12 cellular contexts compared by ENCODE assay signal in genomic region chr4:168558587-168558986, GRCh38.
DNase-seq lines count a peak whose midpoint lies in the region; ATAC-seq, FAIRE-seq and TF ChIP-seq lines count a peak whose summit lies in the region.
"Had no signal": no experiment of that assay in that cellular context is flagged by ENCODE, and none has a peak within 500 bp of the region (broad histone marks: within the 10 kb centered on the region; RNA-seq: fewer than 3 reads in every experiment).

No MANE protein-coding gene starts in this region.

- no peaks in the 10 kb centered on the region for H3K27me3 Mint-ChIP-seq in osteocyte (ENCODE audit: unreplicated experiment)
- H3K27me3 Mint-ChIP-seq in activated T-helper 2 cell treated with anti-CD3 and anti-CD28 coated beads, Interferon-gamma antibody, Interleukin-2, Interleukin-4, amounts not matched to agents 10 μg/mL and 5 μg/mL and 100 μg/mL, durations not matched to agents 14 hours and 24 hours and 36 hours (ENCODE audit: low read depth): peaks cover 5% of the 10 kb centered on the region

- no peak for TF ChIP-seq CTCF in RWPE2 (IDR thresholded peaks at IDR 0.05; ENCODE audit: poor library complexity, severe bottlenecking)
- no peak for TF ChIP-seq CTCF in fibroblast of mammary gland (conservative IDR thresholded peaks at IDR 0.05; ENCODE audit: control insufficient read depth, insufficient read depth, low read depth, low read length)
- TF ChIP-seq CTCF in osteocyte (IDR thresholded peaks at IDR 0.05): no peak
- TF ChIP-seq CTCF in HepG2 (CRISPR knock-in tag; IDR thresholded peaks at IDR 0.05): no peak

- H3K9me3 ChIP-seq in GM23248 (ENCODE audit: low read depth) (no peaks in the 10 kb centered on the region), RWPE2 (ENCODE audit: severe bottlenecking) (no peaks in the 10 kb centered on the region), HepG2 (ENCODE audit: low read length) (no peaks in the 10 kb centered on the region)

- H3K9ac ChIP-seq in GM23248 (no peak overlapping the region), HepG2 (ENCODE audit: insufficient read depth, low read depth, low read length) (no peak overlapping the region)

- no peak for TF ChIP-seq RAD21 in HepG2 (CRISPR knock-in tag; IDR thresholded peaks at IDR 0.05)

- H3K4me3 ChIP-seq in GM23248 (no peak overlapping the region), RWPE2 (ENCODE audit: severe bottlenecking) (no peak overlapping the region), fibroblast of mammary gland (ENCODE audit: control insufficient read depth, low read depth, low read length) (no peak overlapping the region), HepG2 (replicated peaks in 1 of 3; ENCODE audit: insufficient read depth in 1 of 3, low read depth in 2 of 3, low read length in 3 of 3) (no peak overlapping the region)

- no peak overlapping the region for H3K4me2 ChIP-seq in GM23248 (ENCODE audit: unreplicated experiment)
- H3K4me2 ChIP-seq in HepG2 (ENCODE audit: low read depth, low read length): no peak overlapping the region

- peak overlapping the region; percentile 78 for H3K27ac Mint-ChIP-seq in osteocyte (ENCODE audit: unreplicated experiment)
- H3K27ac Mint-ChIP-seq in activated T-helper 2 cell treated with anti-CD3 and anti-CD28 coated beads, Interferon-gamma antibody, Interleukin-2, Interleukin-4, amounts not matched to agents 10 μg/mL and 5 μg/mL and 100 μg/mL, durations not matched to agents 14 hours and 24 hours and 36 hours: no peak overlapping the region
- H3K27ac Mint-ChIP-seq: activated T-cell treated with anti-CD3 and anti-CD28 coated beads, Interleukin-2, amount 50 U/mL, for 24 hours; stimulated activated naive CD8-positive, alpha-beta T cell treated with anti-CD3 and anti-CD28 coated beads, Interleukin-15, Interleukin-2, amounts not matched to agents 100 ng/mL and 50 ng/mL, for 24 hours had no signal

- FAIRE-seq in HepG2 (lab: Jason Lieb, UNC): no peak

- DNase-seq in GM23248 (peak; percentile 30), RWPE2 (ENCODE audit: low spot score) (no peak), fibroblast of mammary gland (ENCODE audit: low read depth) (peak; percentile 33), osteocyte (ENCODE audit: extremely low spot score, unreplicated experiment) (no peak), DMS53 (lab: John Stamatoyannopoulos, UW) (no peak), HepG2 (ENCODE audit: low spot score) (no peak), NCI-H526 (lab: John Stamatoyannopoulos, UW) (no peak)
- DNase-seq in activated T-helper 2 cell treated with anti-CD3 and anti-CD28 coated beads, Interferon-gamma antibody, Interleukin-2, Interleukin-4, amounts not matched to agents 10 μg/mL and 5 μg/mL and 100 μg/mL, durations not matched to agents 14 hours and 24 hours and 36 hours (ENCODE audit: low spot score): no peak
- DNase-seq: activated CD4-positive, alpha-beta T cell treated with anti-CD3 and anti-CD28 coated beads for 1 hour; activated T-cell treated with anti-CD3 and anti-CD28 coated beads, Interleukin-2, amount 50 U/mL, for 24 hours had no signal

- CTCF ChIA-PET in HepG2 (lab: Yijun Ruan, JAX; ENCODE audit: low intra/inter-chr PET ratio, low total read pairs): no interaction called here

- H3K4me1 Mint-ChIP-seq in osteocyte (ENCODE audit: unreplicated experiment): peaks cover 66% of the 10 kb centered on the region
- H3K4me1 Mint-ChIP-seq in activated T-helper 2 cell treated with anti-CD3 and anti-CD28 coated beads, Interferon-gamma antibody, Interleukin-2, Interleukin-4, amounts not matched to agents 10 μg/mL and 5 μg/mL and 100 μg/mL, durations not matched to agents 14 hours and 24 hours and 36 hours (ENCODE audit: low read depth): no peaks in the 10 kb centered on the region
- H3K4me1 Mint-ChIP-seq: CD14-positive monocyte had no signal

- H3K27me3 ChIP-seq in GM23248 (replicated peaks; ENCODE audit: insufficient read depth) (no peaks in the 10 kb centered on the region), RWPE2 (ENCODE audit: insufficient read depth, poor library complexity, severe bottlenecking) (no peaks in the 10 kb centered on the region), HepG2 (ENCODE audit: control insufficient read depth in 1 of 2, insufficient read depth in 2 of 2, low read length in 2 of 2) (no peaks in the 10 kb centered on the region; a peak in 1 of 5 replicates)

- no peak for TF ChIP-seq POLR2A in HepG2 (IDR thresholded peaks at IDR 0.05; ENCODE audit: insufficient read depth in 1 of 2, low read depth in 2 of 2, low read length in 2 of 2)

- BruUV-seq in HepG2 (replicated peaks; lab: Mats Ljungman, UMichigan): no TSS peak

- no peak overlapping the region for H3K27ac ChIP-seq in GM23248
- peak overlapping the region; percentile 82 for H3K27ac ChIP-seq in RWPE2 (ENCODE audit: poor library complexity, severe bottlenecking)
- H3K27ac ChIP-seq in HepG2 (ENCODE audit: extremely low read length, insufficient read depth, low read length): no peak overlapping the region

- no peak overlapping the region for H2AFZ ChIP-seq in GM23248
- no peak overlapping the region for H2AFZ ChIP-seq in HepG2 (ENCODE audit: low read length)

- no peaks in the 10 kb centered on the region for H3K9me2 ChIP-seq in GM23248 (ENCODE audit: insufficient read depth)

- no peak for TF ChIP-seq EP300 in HepG2 (IDR thresholded peaks at IDR 0.05; ENCODE audit: low read depth in 2 of 2, low read length in 2 of 2)
- no peak for TF ChIP-seq EP300 in HepG2 (CRISPR knock-in tag; IDR thresholded peaks at IDR 0.05; ENCODE audit: borderline replicate concordance)

- no peak overlapping the region for H3K4me3 Mint-ChIP-seq in osteocyte (ENCODE audit: unreplicated experiment)
- H3K4me3 Mint-ChIP-seq in activated T-helper 2 cell treated with anti-CD3 and anti-CD28 coated beads, Interferon-gamma antibody, Interleukin-2, Interleukin-4, amounts not matched to agents 10 μg/mL and 5 μg/mL and 100 μg/mL, durations not matched to agents 14 hours and 24 hours and 36 hours (ENCODE audit: low read depth): no peak overlapping the region
- H3K4me3 Mint-ChIP-seq: activated T-cell treated with anti-CD3 and anti-CD28 coated beads, Interleukin-2, amount 50 U/mL, for 24 hours; CD14-positive monocyte; stimulated activated naive CD8-positive, alpha-beta T cell treated with anti-CD3 and anti-CD28 coated beads, Interleukin-15, Interleukin-2, amounts not matched to agents 100 ng/mL and 50 ng/mL, for 24 hours had no signal

- POLR2A ChIA-PET in HepG2 (lab: Yijun Ruan, JAX): no interaction called here

- peaks cover 36% of the 10 kb centered on the region for H3K4me1 ChIP-seq in GM23248 (ENCODE audit: insufficient read depth)
- H3K4me1 ChIP-seq in RWPE2 (ENCODE audit: insufficient read depth, poor library complexity, severe bottlenecking): peaks cover 46% of the 10 kb centered on the region
- H3K4me1 ChIP-seq in HepG2 (ENCODE audit: insufficient read depth, low read length): no peaks in the 10 kb centered on the region

- 85 to 94% methylated on average over 2 of the region's 2 CpGs for WGBS in GM23248 (ENCODE audit: low coverage in 1 of 2, low lambda C conversion rate in 2 of 2, missing lambda C conversion rate in 2 of 2), 2 experiments
- WGBS in HepG2 (ENCODE audit: low lambda C conversion rate): 53% methylated on average over 2 of the region's 2 CpGs

- intact Hi-C loops in HepG2 (cut with micrococcal nuclease; ENCODE audit: unreplicated experiment): no loop called here
- intact Hi-C loops in activated T-helper 2 cell treated with anti-CD3 and anti-CD28 coated beads, Interferon-gamma antibody, Interleukin-2, Interleukin-4, amounts not matched to agents 10 μg/mL and 5 μg/mL and 100 μg/mL, durations not matched to agents 14 hours and 24 hours and 36 hours (cut with micrococcal nuclease): no loop called here

- H3K79me2 ChIP-seq in GM23248 (ENCODE audit: insufficient read depth) (no peaks in the 10 kb centered on the region), HepG2 (ENCODE audit: insufficient read depth, low read length) (no peaks in the 10 kb centered on the region)

- no peaks in the 10 kb centered on the region for H3K36me3 Mint-ChIP-seq in osteocyte (ENCODE audit: unreplicated experiment)
- no peaks in the 10 kb centered on the region for H3K36me3 Mint-ChIP-seq in activated T-helper 2 cell treated with anti-CD3 and anti-CD28 coated beads, Interferon-gamma antibody, Interleukin-2, Interleukin-4, amounts not matched to agents 10 μg/mL and 5 μg/mL and 100 μg/mL, durations not matched to agents 14 hours and 24 hours and 36 hours (ENCODE audit: low read depth)
- H3K36me3 Mint-ChIP-seq: CD14-positive monocyte had no signal

- 0 out of 2 replicates have a peak, but pooled peaks cover 8% of the 10 kb centered on the region for H3F3A ChIP-seq in GM23248 (ENCODE audit: insufficient read depth)

- H4K20me1 ChIP-seq in GM23248 (ENCODE audit: insufficient read depth) (no peaks in the 10 kb centered on the region), HepG2 (ENCODE audit: insufficient read depth, low read length) (no peaks in the 10 kb centered on the region)

- H3K9me3 Mint-ChIP-seq in osteocyte (ENCODE audit: unreplicated experiment): no peaks in the 10 kb centered on the region
- H3K9me3 Mint-ChIP-seq in activated T-helper 2 cell treated with anti-CD3 and anti-CD28 coated beads, Interferon-gamma antibody, Interleukin-2, Interleukin-4, amounts not matched to agents 10 μg/mL and 5 μg/mL and 100 μg/mL, durations not matched to agents 14 hours and 24 hours and 36 hours: no peaks in the 10 kb centered on the region
- H3K9me3 Mint-ChIP-seq: activated T-cell treated with anti-CD3 and anti-CD28 coated beads, Interleukin-2, amount 50 U/mL, for 24 hours; stimulated activated naive CD8-positive, alpha-beta T cell treated with anti-CD3 and anti-CD28 coated beads, Interleukin-15, Interleukin-2, amounts not matched to agents 100 ng/mL and 50 ng/mL, for 24 hours had no signal

- H3K36me3 ChIP-seq in GM23248 (ENCODE audit: low read depth) (no peaks in the 10 kb centered on the region), RWPE2 (ENCODE audit: low read depth) (no peaks in the 10 kb centered on the region), HepG2 (replicated peaks in 1 of 2; ENCODE audit: control insufficient read depth in 1 of 2, insufficient read depth in 2 of 2, low read length in 2 of 2) (no peaks in the 10 kb centered on the region)

- in situ Hi-C loops in GM23248 (cut with MboI): no loop called here
- in situ Hi-C loops in HepG2 (cut with HindIII; ENCODE audit: extremely low pct_ligation_motif_present, low pct_unique_long_range_greater_than_20kb): no loop called here

- peak; percentile 41; the same call in 2 of the 3 replicates for ATAC-seq in RWPE2 (ENCODE audit: low read depth)
- ATAC-seq in HepG2: no peak

Comparison
In these comparisons a context has a peak if more than half of its experiments do, and no peak if none do; other contexts are left out.
1. DNase-seq: peak in GM23248 (single experiment) and fibroblast of mammary gland (single experiment); none in RWPE2 (single experiment), osteocyte (single experiment), DMS53 (single experiment), HepG2 (single experiment), NCI-H526 (0 of 2) and activated T-helper 2 cell treated with anti-CD3 and anti-CD28 coated beads, Interferon-gamma antibody, Interleukin-2, Interleukin-4, amounts not matched to agents 10 μg/mL and 5 μg/mL and 100 μg/mL, durations not matched to agents 14 hours and 24 hours and 36 hours (single experiment).